Comparison of ENCODE assay signal across 22 cellular contexts in the genomic region with DNA sequence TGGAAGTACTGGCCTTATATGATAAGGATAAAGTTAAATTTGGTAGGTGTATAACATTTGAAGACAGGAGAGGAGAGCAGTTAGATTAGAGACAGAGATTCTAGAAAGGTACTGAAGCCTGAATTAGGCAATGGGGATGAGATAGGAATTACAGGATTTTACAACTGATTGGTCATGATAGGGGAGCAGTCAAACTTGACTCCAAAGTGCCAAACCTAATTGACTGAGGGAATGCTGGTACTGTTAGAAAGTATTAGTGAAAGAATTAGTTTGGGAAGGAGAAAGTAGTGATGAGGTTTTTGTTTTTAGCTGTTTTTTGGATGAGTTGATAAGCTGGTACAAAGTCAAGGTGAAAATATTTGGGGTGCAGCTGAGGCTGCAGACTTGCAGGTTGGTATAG. TPM values are rescaled to one million over a fixed set of nuclear protein-coding genes. Genes with fewer than 3 reads are reported as not detected.
A peak's percentile ranks its signal among the peaks of the same experiment; 100 is the strongest.
DNase-seq lines count a peak whose midpoint lies in the region; ATAC-seq, FAIRE-seq and TF ChIP-seq lines count a peak whose summit lies in the region.
"Had no signal": no experiment of that assay in that cellular context is flagged by ENCODE, and none has a peak within 500 bp of the region (broad histone marks: within the 10 kb centered on the region; RNA-seq: fewer than 3 reads in every experiment).

No MANE protein-coding gene starts in this region.

- peak overlapping the region; percentile 13 for H3K4me2 ChIP-seq in Loucy (ENCODE audit: low read depth, low read length, poor library complexity, severe bottlenecking)
- no peak overlapping the region for H3K4me2 ChIP-seq in mesenchymal stem cell (ENCODE audit: low read length, poor library complexity, severe bottlenecking)

- H2AFZ ChIP-seq in Loucy (ENCODE audit: low read length) (no peak overlapping the region), mesenchymal stem cell (ENCODE audit: low read depth, low read length) (no peak overlapping the region)
- H2AFZ ChIP-seq: GM23248 had no signal

- no peak overlapping the region for H3K18ac ChIP-seq in mesenchymal stem cell (ENCODE audit: low read depth in 1 of 2, low read length in 2 of 2)

- H3K4me1 Mint-ChIP-seq in activated T-cell treated with anti-CD3 and anti-CD28 coated beads, Interleukin-2, amount 50 U/mL, for 24 hours (ENCODE audit: low read depth): peaks cover 55% of the 10 kb centered on the region
- H3K4me1 Mint-ChIP-seq in activated T-cell treated with anti-CD3 and anti-CD28 coated beads, Interleukin-2, amount 50 U/mL, for 72 hours (ENCODE audit: low read depth): peaks cover 22% of the 10 kb centered on the region
- peaks cover 57% of the 10 kb centered on the region for H3K4me1 Mint-ChIP-seq in central memory CD8-positive, alpha-beta T cell
- peaks cover 34 to 63% of the 10 kb centered on the region in 2 donors for H3K4me1 Mint-ChIP-seq in stimulated activated naive B cell treated with anti-CD40 and anti-IgM and Interleukin-4, amounts not matched to agents 10 μg/mL and 1 μg/mL and 100 μg/mL, for 72 hours

- no peak for FAIRE-seq in kidney (lab: Jason Lieb, UNC)

- no peak overlapping the region for H3K9ac ChIP-seq in Loucy (ENCODE audit: low read depth, low read length, poor library complexity, severe bottlenecking)
- no peak overlapping the region for H3K9ac ChIP-seq in mesenchymal stem cell (ENCODE audit: low read length)
- no peak overlapping the region for H3K9ac ChIP-seq in kidney (ENCODE audit: low read length in 2 of 2)
- H3K9ac ChIP-seq: GM23248 had no signal

- H3K79me2 ChIP-seq in Loucy (ENCODE audit: insufficient read depth, low read length): peaks cover 91% of the 10 kb centered on the region

- H4K8ac ChIP-seq in mesenchymal stem cell (ENCODE audit: low read length): no peak overlapping the region

- no peak overlapping the region for H3K4me3 Mint-ChIP-seq in activated T-cell treated with anti-CD3 and anti-CD28 coated beads, Interleukin-2, amount 50 U/mL, for 24 hours
- H3K4me3 Mint-ChIP-seq in activated T-cell treated with anti-CD3 and anti-CD28 coated beads, Interleukin-2, amount 50 U/mL, for 72 hours: no peak overlapping the region
- no peak overlapping the region for H3K4me3 Mint-ChIP-seq in central memory CD8-positive, alpha-beta T cell
- peak overlapping the region in 1 of 2 donors; percentile 10 for H3K4me3 Mint-ChIP-seq in stimulated activated naive B cell treated with anti-CD40 and anti-IgM and Interleukin-4, amounts not matched to agents 10 μg/mL and 1 μg/mL and 100 μg/mL, for 72 hours

- no peak overlapping the region for H3K27ac ChIP-seq in mesenchymal stem cell (ENCODE audit: low read length, poor library complexity, severe bottlenecking)
- H3K27ac ChIP-seq in kidney (ENCODE audit: low read depth in 2 of 2, low read length in 2 of 2): no peak overlapping the region
- H3K27ac ChIP-seq: 22Rv1, GM23248, Peyer's patch had no signal

- no peak overlapping the region for H3K4ac ChIP-seq in mesenchymal stem cell (ENCODE audit: low read depth in 1 of 2, low read length in 2 of 2)

- H2BK15ac ChIP-seq in mesenchymal stem cell (ENCODE audit: low read depth, poor library complexity, severe bottlenecking): no peak overlapping the region

- ATAC-seq in activated T-cell treated with anti-CD3 and anti-CD28 coated beads, Interleukin-2, amount 50 U/mL, for 72 hours (replicated peaks in 1 of 2): no peak
- no peak for ATAC-seq in central memory CD8-positive, alpha-beta T cell (replicated peaks; ENCODE audit: extremely low read depth, poor library complexity, severe bottlenecking)
- ATAC-seq in stimulated activated naive B cell treated with anti-CD40 and anti-IgM and Interleukin-4, amounts not matched to agents 10 μg/mL and 1 μg/mL and 100 μg/mL, for 72 hours (replicated peaks): no peak
- ATAC-seq: SK-N-SH treated with all-trans-retinoic acid at 6 μM for 48 hours had no signal

- H3K9me3 Mint-ChIP-seq in activated T-cell treated with anti-CD3 and anti-CD28 coated beads, Interleukin-2, amount 50 U/mL, for 24 hours: no peaks in the 10 kb centered on the region
- no peaks in the 10 kb centered on the region for H3K9me3 Mint-ChIP-seq in activated T-cell treated with anti-CD3 and anti-CD28 coated beads, Interleukin-2, amount 50 U/mL, for 72 hours
- no peaks in the 10 kb centered on the region for H3K9me3 Mint-ChIP-seq in central memory CD8-positive, alpha-beta T cell
- no peaks in the 10 kb centered on the region for H3K9me3 Mint-ChIP-seq in stimulated activated naive B cell treated with anti-CD40 and anti-IgM and Interleukin-4, amounts not matched to agents 10 μg/mL and 1 μg/mL and 100 μg/mL, for 72 hours

- H2BK12ac ChIP-seq in mesenchymal stem cell (ENCODE audit: low read length in 2 of 2): no peak overlapping the region

- no peak overlapping the region for H4K91ac ChIP-seq in mesenchymal stem cell (ENCODE audit: low read length)

- H3K27me3 Mint-ChIP-seq in activated T-cell treated with anti-CD3 and anti-CD28 coated beads, Interleukin-2, amount 50 U/mL, for 24 hours: no peaks in the 10 kb centered on the region
- H3K27me3 Mint-ChIP-seq in activated T-cell treated with anti-CD3 and anti-CD28 coated beads, Interleukin-2, amount 50 U/mL, for 72 hours (ENCODE audit: low read depth): no peaks in the 10 kb centered on the region
- H3K27me3 Mint-ChIP-seq in central memory CD8-positive, alpha-beta T cell: no peaks in the 10 kb centered on the region
- no peaks in the 10 kb centered on the region for H3K27me3 Mint-ChIP-seq in stimulated activated naive B cell treated with anti-CD40 and anti-IgM and Interleukin-4, amounts not matched to agents 10 μg/mL and 1 μg/mL and 100 μg/mL, for 72 hours

- H3K14ac ChIP-seq in mesenchymal stem cell (ENCODE audit: low read length in 2 of 2): no peak overlapping the region

- H3K4me3 ChIP-seq in Loucy (ENCODE audit: low read length, poor library complexity, severe bottlenecking): no peak overlapping the region
- no peak overlapping the region for H3K4me3 ChIP-seq in mesenchymal stem cell (ENCODE audit: insufficient read depth in 1 of 2, low read depth in 1 of 2, low read length in 2 of 2)
- H3K4me3 ChIP-seq in kidney (ENCODE audit: low read length in 2 of 2): no peak overlapping the region
- H3K4me3 ChIP-seq: GM23248, MG63, Peyer's patch had no signal

- no peaks in the 10 kb centered on the region for H3F3A ChIP-seq in Loucy (ENCODE audit: low read depth)

- intact Hi-C loops in kidney (cut with DNase I): no loop called here

- TF ChIP-seq CTCF in Loucy (conservative IDR thresholded peaks at IDR 0.05; ENCODE audit: low read length) (no peak), kidney (IDR thresholded peaks at IDR 0.05; ENCODE audit: borderline replicate concordance, extremely low read depth, insufficient read depth) (no peak)

- H3K9me3 ChIP-seq in Loucy (ENCODE audit: insufficient read depth, low read depth, low read length): no peaks in the 10 kb centered on the region
- H3K9me3 ChIP-seq in mesenchymal stem cell (ENCODE audit: control insufficient read depth, low read length): no peaks in the 10 kb centered on the region
- H3K9me3 ChIP-seq in kidney (ENCODE audit: control insufficient read depth in 1 of 2, low read length in 2 of 2): no peaks in the 10 kb centered on the region
- H3K9me3 ChIP-seq: MG63, Peyer's patch had no signal

- no peaks in the 10 kb centered on the region for H3K9me2 ChIP-seq in Loucy (replicated peaks; ENCODE audit: low read depth, low read length)

- H3K4me1 ChIP-seq in Loucy (ENCODE audit: insufficient read depth, low read length, poor library complexity, severe bottlenecking) (peaks cover 6% of the 10 kb centered on the region), mesenchymal stem cell (ENCODE audit: control insufficient read depth, insufficient read depth, low read depth, low read length) (no peaks in the 10 kb centered on the region), kidney (ENCODE audit: control insufficient read depth in 1 of 2, insufficient read depth in 1 of 2, low read depth in 1 of 2, low read length in 2 of 2) (peaks cover 2 to 5% of the 10 kb centered on the region in 2 donors)
- H3K4me1 ChIP-seq: Peyer's patch had no signal

- no peak overlapping the region for H2BK5ac ChIP-seq in mesenchymal stem cell (ENCODE audit: low read depth, low read length, poor library complexity, severe bottlenecking)

- peak overlapping the region; percentile 1 for H3K27ac Mint-ChIP-seq in activated T-cell treated with anti-CD3 and anti-CD28 coated beads, Interleukin-2, amount 50 U/mL, for 24 hours
- H3K27ac Mint-ChIP-seq in activated T-cell treated with anti-CD3 and anti-CD28 coated beads, Interleukin-2, amount 50 U/mL, for 72 hours: no peak overlapping the region
- H3K27ac Mint-ChIP-seq in central memory CD8-positive, alpha-beta T cell (ENCODE audit: low read depth): peak overlapping the region; percentile 0
- H3K27ac Mint-ChIP-seq in stimulated activated naive B cell treated with anti-CD40 and anti-IgM and Interleukin-4, amounts not matched to agents 10 μg/mL and 1 μg/mL and 100 μg/mL, for 72 hours: peak overlapping the region; percentile 0

- H3K23ac ChIP-seq in mesenchymal stem cell (ENCODE audit: low read length in 2 of 2): no peak overlapping the region

- H2AK5ac ChIP-seq in mesenchymal stem cell (ENCODE audit: low read length, severe bottlenecking): no peak overlapping the region

- no peaks in the 10 kb centered on the region for H3K79me1 ChIP-seq in mesenchymal stem cell (replicated peaks; ENCODE audit: low read length, poor library complexity, severe bottlenecking)

- DNase-seq in activated T-cell treated with anti-CD3 and anti-CD28 coated beads, Interleukin-2, amount 50 U/mL, for 24 hours: no peak
- no peak for DNase-seq in activated T-cell treated with anti-CD3 and anti-CD28 coated beads, Interleukin-2, amount 50 U/mL, for 72 hours
- DNase-seq in central memory CD8-positive, alpha-beta T cell (ENCODE audit: low spot score in 2 of 2): no peak
- no peak for DNase-seq in stimulated activated naive B cell treated with anti-CD40 and anti-IgM and Interleukin-4, amounts not matched to agents 10 μg/mL and 1 μg/mL and 100 μg/mL, for 72 hours
- DNase-seq in mesenchymal stem cell (no peak), NOMO-1 treated with DMSO at 0.1 percent for 48 hours (lab: John Stamatoyannopoulos, UW; ENCODE audit: unreplicated experiment) (no peak), kidney (no peak)
- DNase-seq: C1 segment of cervical spinal cord, DMS79, GM23248, HCEC 1CT, IMR-90, MG63, NCI-H1417 treated with DMSO at 0.1 percent for 48 hours, NCI-H2029, NCI-H226, NCI-H510A treated with DMSO at 0.1 percent for 48 hours, NCI-H748 treated with DMSO at 0.1 percent for 48 hours, Peyer's patch had no signal

- H3K36me3 ChIP-seq in Loucy (ENCODE audit: insufficient read depth, low read length) (no peaks in the 10 kb centered on the region; the same call in 1 of the 2 replicates), mesenchymal stem cell (ENCODE audit: control insufficient read depth in 1 of 2, insufficient read depth in 2 of 2, low read depth in 1 of 2, low read length in 2 of 2) (peaks cover 0 to 30% of the 10 kb centered on the region in 2 experiments), kidney (ENCODE audit: control insufficient read depth in 1 of 2, insufficient read depth in 2 of 2, low read length in 2 of 2) (no peaks in the 10 kb centered on the region)
- H3K36me3 ChIP-seq: Peyer's patch had no signal

- H2BK120ac ChIP-seq in mesenchymal stem cell (ENCODE audit: low read depth, low read length): no peak overlapping the region

- peaks cover 42% of the 10 kb centered on the region for H3K36me3 Mint-ChIP-seq in activated T-cell treated with anti-CD3 and anti-CD28 coated beads, Interleukin-2, amount 50 U/mL, for 24 hours (ENCODE audit: low read depth)
- H3K36me3 Mint-ChIP-seq in activated T-cell treated with anti-CD3 and anti-CD28 coated beads, Interleukin-2, amount 50 U/mL, for 72 hours (ENCODE audit: insufficient read depth in 2 of 2): peaks cover 0 to 5% of the 10 kb centered on the region in 2 donors
- peaks cover 5% of the 10 kb centered on the region for H3K36me3 Mint-ChIP-seq in central memory CD8-positive, alpha-beta T cell (ENCODE audit: insufficient read depth)
- peaks cover 26 to 50% of the 10 kb centered on the region in 2 donors for H3K36me3 Mint-ChIP-seq in stimulated activated naive B cell treated with anti-CD40 and anti-IgM and Interleukin-4, amounts not matched to agents 10 μg/mL and 1 μg/mL and 100 μg/mL, for 72 hours

- H4K20me1 ChIP-seq in Loucy (ENCODE audit: insufficient read depth, low read length, poor library complexity, severe bottlenecking): peaks cover 51% of the 10 kb centered on the region

- H3K27me3 ChIP-seq in Loucy (ENCODE audit: insufficient read depth, low read length, poor library complexity, severe bottlenecking) (no peaks in the 10 kb centered on the region), mesenchymal stem cell (ENCODE audit: control insufficient read depth in 1 of 2, insufficient read depth in 1 of 2, low read length in 2 of 2) (no peaks in the 10 kb centered on the region)
- H3K27me3 ChIP-seq: MG63, Peyer's patch had no signal

RNA-seq across cellular contexts. Expression of gene TSC22D2, which starts 22.2 kb away (rescaled TPM):
- 10 to 100 TPM; 20.2 to 20.9 TPM for total RNA-seq in activated T-cell treated with anti-CD3 and anti-CD28 coated beads, Interleukin-2, amount 50 U/mL, for 72 hours
- polyA plus RNA-seq in mesenchymal stem cell (2013, experiment 1 of 2): 29.1 TPM
- 29.3 TPM for polyA plus RNA-seq in mesenchymal stem cell (2013, experiment 2 of 2)
- 25.3 TPM for total RNA-seq in kidney
- 13.4 TPM for polyA plus RNA-seq in kidney (ENCODE audit: insufficient read depth, low read depth, low replicate concordance)
